ENCODE assay signal across 17 cellular contexts in the genomic region with DNA sequence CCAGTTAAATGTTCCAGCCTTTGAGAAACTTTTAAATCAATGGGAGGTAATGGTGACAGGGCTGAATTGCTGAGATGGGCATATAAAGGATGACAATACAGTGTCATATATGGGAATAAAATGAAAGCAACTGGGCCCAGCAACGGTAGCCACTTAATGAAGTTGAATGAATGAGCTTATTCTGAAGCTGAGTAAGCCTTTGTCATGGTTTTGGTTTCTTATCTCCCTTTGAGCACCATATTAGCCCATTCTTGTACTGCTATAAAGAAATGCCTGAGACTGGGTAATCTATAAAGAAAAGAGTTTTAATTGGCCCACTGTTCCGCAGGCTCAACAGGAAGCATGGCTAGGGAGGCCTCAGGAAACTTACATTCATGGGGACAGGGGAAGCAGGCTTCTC.
"Had no signal": no experiment of that assay in that cellular context is flagged by ENCODE, and none has a peak within 500 bp of the region (broad histone marks: within the 10 kb centered on the region; RNA-seq: fewer than 3 reads in every experiment).

No MANE protein-coding gene starts in this region.

- H3K4me3 ChIP-seq: body of pancreas, lower lobe of right lung, pancreas had no signal

- ATAC-seq: activated CD8-positive, alpha-beta T cell treated with anti-CD3 and anti-CD28 coated beads, Interleukin-2, amount 10 ng/mL, durations not matched to agents 7 days and 5 days; body of pancreas; left cardiac atrium; lower lobe of right lung; pancreas had no signal

- H3K9me3 ChIP-seq: body of pancreas, lower lobe of right lung, pancreas had no signal

- H3K36me3 ChIP-seq: lower lobe of right lung, pancreas had no signal

- H3K9me3 Mint-ChIP-seq: activated naive CD4-positive, alpha-beta T cell treated with anti-CD3 and anti-CD28 coated beads, Interleukin-2, amount 50 U/mL, for 24 hours; activated T-helper 2 cell treated with anti-CD3 and anti-CD28 coated beads, Interferon-gamma antibody, Interleukin-2, Interleukin-4, amounts not matched to agents 10 μg/mL and 5 μg/mL and 100 μg/mL, durations not matched to agents 14 hours and 24 hours and 36 hours; stimulated activated naive CD8-positive, alpha-beta T cell treated with anti-CD3 and anti-CD28 coated beads, Interleukin-15, Interleukin-2, amounts not matched to agents 100 ng/mL and 50 ng/mL, for 24 hours had no signal

- FAIRE-seq: pancreas had no signal

- H3K27ac ChIP-seq: body of pancreas, lower lobe of right lung, pancreas had no signal

- H3K27ac Mint-ChIP-seq: activated CD8-positive, alpha-beta T cell treated with anti-CD3 and anti-CD28 coated beads, Interleukin-2, amount 10 ng/mL, durations not matched to agents 7 days and 5 days; activated naive CD4-positive, alpha-beta T cell treated with anti-CD3 and anti-CD28 coated beads, Interleukin-2, amount 50 U/mL, for 24 hours; activated T-helper 2 cell treated with anti-CD3 and anti-CD28 coated beads, Interferon-gamma antibody, Interleukin-2, Interleukin-4, amounts not matched to agents 10 μg/mL and 5 μg/mL and 100 μg/mL, durations not matched to agents 14 hours and 24 hours and 36 hours; stimulated activated naive CD8-positive, alpha-beta T cell treated with anti-CD3 and anti-CD28 coated beads, Interleukin-15, Interleukin-2, amounts not matched to agents 100 ng/mL and 50 ng/mL, for 24 hours had no signal

- H3K27me3 Mint-ChIP-seq: stimulated activated naive CD8-positive, alpha-beta T cell treated with anti-CD3 and anti-CD28 coated beads, Interleukin-15, Interleukin-2, amounts not matched to agents 100 ng/mL and 50 ng/mL, for 24 hours had no signal

- H3K27me3 ChIP-seq: body of pancreas, pancreas had no signal

- DNase-seq: activated CD4-positive, alpha-beta T cell treated with anti-CD3 and anti-CD28 coated beads for 4 hours; activated CD8-positive, alpha-beta memory T cell treated with anti-CD3 and anti-CD28 coated beads, Interleukin-2, amount 50 U/mL, for 48 hours; activated CD8-positive, alpha-beta T cell treated with anti-CD3 and anti-CD28 coated beads, Interleukin-2, amount 10 ng/mL, durations not matched to agents 7 days and 5 days; central memory CD4-positive, alpha-beta T cell; cortex of kidney; glutamatergic neuron; left cardiac atrium; lower lobe of right lung; midbrain; pancreas; stimulated activated CD4-positive, alpha-beta T cell treated with anti-CD3 and anti-CD28 coated beads, Interleukin-4, amount 100 ng/mL, for 1 hour; stimulated activated CD8-positive, alpha-beta memory T cell treated with anti-CD3 and anti-CD28 coated beads, Interleukin-4, amount 100 ng/mL, for 48 hours; T-helper 9 cell had no signal

- H3K4me3 Mint-ChIP-seq: activated CD8-positive, alpha-beta T cell treated with anti-CD3 and anti-CD28 coated beads, Interleukin-2, amount 10 ng/mL, durations not matched to agents 7 days and 5 days; activated naive CD4-positive, alpha-beta T cell treated with anti-CD3 and anti-CD28 coated beads, Interleukin-2, amount 50 U/mL, for 24 hours; stimulated activated naive CD8-positive, alpha-beta T cell treated with anti-CD3 and anti-CD28 coated beads, Interleukin-15, Interleukin-2, amounts not matched to agents 100 ng/mL and 50 ng/mL, for 24 hours had no signal
